Comparison of ENCODE assay signal across 16 cellular contexts in genomic region chr13:33271759-33272158, GRCh38. TPM values are rescaled to one million over a fixed set of nuclear protein-coding genes. Genes with fewer than 3 reads are reported as not detected.
A peak's percentile ranks its signal among the peaks of the same experiment; 100 is the strongest.
DNase-seq lines count a peak whose midpoint lies in the region; ATAC-seq and TF ChIP-seq lines count a peak whose summit lies in the region.
"Had no signal": no experiment of that assay in that cellular context is flagged by ENCODE, and none has a peak within 500 bp of the region (broad histone marks: within the 10 kb centered on the region; RNA-seq: fewer than 3 reads in every experiment).

No MANE protein-coding gene starts in this region.

- no peaks in the 10 kb centered on the region for H3K27me3 Mint-ChIP-seq in nephron (ENCODE audit: low read depth)
- no peaks in the 10 kb centered on the region for H3K27me3 Mint-ChIP-seq in type B pancreatic cell
- H3K27me3 Mint-ChIP-seq in natural killer cell treated with Interleukin-12 subunit alpha and Interleukin-12 subunit beta and Interleukin-15 and Interleukin-18, amount 100 ng/mL, for 72 hours, result peaks cover 4 to 5% of the 10 kb centered on the region in 2 donors

- 73% methylated on average over 4 of the region's 4 CpGs for WGBS in esophagus, 2 donors

- H3K27me3 ChIP-seq in Peyer's patch, result no peaks in the 10 kb centered on the region
- no peaks in the 10 kb centered on the region for H3K27me3 ChIP-seq in esophagus (ENCODE audit: control insufficient read depth in 1 of 2, insufficient read depth in 2 of 2, low read length in 2 of 2)
- no peaks in the 10 kb centered on the region for H3K27me3 ChIP-seq in tibial artery
- H3K27me3 ChIP-seq: left lung had no signal

- H3K4me1 ChIP-seq in Peyer's patch, result peaks cover 0 to 23% (median 6%) of the 10 kb centered on the region in 4 donors
- no peaks in the 10 kb centered on the region for H3K4me1 ChIP-seq in esophagus (ENCODE audit: control insufficient read depth in 2 of 2, insufficient read depth in 2 of 2, low read length in 1 of 2)
- H3K4me1 ChIP-seq in tibial artery, result peaks cover 5 to 72% (median 30%) of the 10 kb centered on the region in 4 donors

- H3K9me3 ChIP-seq in Peyer's patch (no peaks in the 10 kb centered on the region), esophagus (ENCODE audit: control insufficient read depth in 2 of 2, insufficient read depth in 1 of 2, low read depth in 1 of 2, low read length in 1 of 2) (no peaks in the 10 kb centered on the region), tibial artery (no peaks in the 10 kb centered on the region)
- H3K9me3 ChIP-seq: left lung had no signal

- H3K4me1 Mint-ChIP-seq in nephron (peaks cover 67% of the 10 kb centered on the region), type B pancreatic cell (ENCODE audit: unreplicated experiment) (peaks cover 11% of the 10 kb centered on the region)
- H3K4me1 Mint-ChIP-seq in natural killer cell treated with Interleukin-12 subunit alpha and Interleukin-12 subunit beta and Interleukin-15 and Interleukin-18, amount 100 ng/mL, for 72 hours (ENCODE audit: low read depth in 2 of 2), result no peaks in the 10 kb centered on the region
- H3K4me1 Mint-ChIP-seq: CD4-positive, CD25-positive, alpha-beta regulatory T cell; stimulated activated naive CD8-positive, alpha-beta T cell treated with anti-CD3 and anti-CD28 coated beads, Interleukin-15, amount 100 ng/mL, for 72 hours had no signal

- DNase-seq in Peyer's patch (no peak), tibial artery (no peak), medulla oblongata (ENCODE audit: extremely low spot score) (no peak), type B pancreatic cell (ENCODE audit: extremely low spot score, unreplicated experiment) (no peak)
- no peak for DNase-seq in natural killer cell treated with Interleukin-12 subunit alpha and Interleukin-12 subunit beta and Interleukin-15 and Interleukin-18, amount 100 ng/mL, for 72 hours (ENCODE audit: low spot score)
- DNase-seq: activated CD8-positive, alpha-beta memory T cell treated with anti-CD3 and anti-CD28 coated beads, Interleukin-2, amount 50 U/mL, for 48 hours; activated naive CD4-positive, alpha-beta T cell treated with Interleukin-2 at 50 U/mL for 16 hours; CD4-positive, CD25-positive, alpha-beta regulatory T cell; left lung; NCI-H187; NCI-H446 treated with DMSO at 0.1 percent for 48 hours; stimulated activated naive CD8-positive, alpha-beta T cell treated with anti-CD3 and anti-CD28 coated beads, Interleukin-15, amount 100 ng/mL, for 72 hours; T-helper 9 cell had no signal

- intact Hi-C loops in tibial artery (cut with DNase I; ENCODE audit: low total_unique reads), result no loop called here

- H3K27ac Mint-ChIP-seq in nephron (peak overlapping the region; percentile 74 to 95 (median 80)), type B pancreatic cell (no peak overlapping the region)
- H3K27ac Mint-ChIP-seq in natural killer cell treated with Interleukin-12 subunit alpha and Interleukin-12 subunit beta and Interleukin-15 and Interleukin-18, amount 100 ng/mL, for 72 hours, result no peak overlapping the region
- H3K27ac Mint-ChIP-seq: CD4-positive, CD25-positive, alpha-beta regulatory T cell; stimulated activated naive CD8-positive, alpha-beta T cell treated with anti-CD3 and anti-CD28 coated beads, Interleukin-15, amount 100 ng/mL, for 72 hours had no signal

- H3K36me3 ChIP-seq in Peyer's patch, result no peaks in the 10 kb centered on the region
- H3K36me3 ChIP-seq in esophagus (ENCODE audit: control insufficient read depth in 2 of 2, insufficient read depth in 2 of 2, low read length in 1 of 2), result no peaks in the 10 kb centered on the region
- H3K36me3 ChIP-seq in tibial artery, result no peaks in the 10 kb centered on the region
- H3K36me3 ChIP-seq: left lung had no signal

- TF ChIP-seq POLR2A in Peyer's patch (IDR thresholded peaks at IDR 0.05), result no peak

- H3K4me3 ChIP-seq in Peyer's patch (no peak overlapping the region), esophagus (ENCODE audit: low read depth in 1 of 2, low read length in 2 of 2) (no peak overlapping the region), tibial artery (no peak overlapping the region)
- H3K4me3 ChIP-seq: GM23248, left lung had no signal

- no peaks in the 10 kb centered on the region for H3K9me3 Mint-ChIP-seq in nephron
- peaks cover 4% of the 10 kb centered on the region for H3K9me3 Mint-ChIP-seq in type B pancreatic cell
- no peaks in the 10 kb centered on the region for H3K9me3 Mint-ChIP-seq in natural killer cell treated with Interleukin-12 subunit alpha and Interleukin-12 subunit beta and Interleukin-15 and Interleukin-18, amount 100 ng/mL, for 72 hours
- H3K9me3 Mint-ChIP-seq: CD4-positive, CD25-positive, alpha-beta regulatory T cell; stimulated activated naive CD8-positive, alpha-beta T cell treated with anti-CD3 and anti-CD28 coated beads, Interleukin-15, amount 100 ng/mL, for 72 hours had no signal

- no peak for TF ChIP-seq CTCF in Peyer's patch (IDR thresholded peaks at IDR 0.05)
- no peak for TF ChIP-seq CTCF in nephron (IDR thresholded peaks at IDR 0.05; ENCODE audit: unreplicated experiment in 3 of 3)
- no peak for TF ChIP-seq CTCF in tibial artery (IDR thresholded peaks at IDR 0.05)
- TF ChIP-seq CTCF in type B pancreatic cell (conservative IDR thresholded peaks at IDR 0.05), result no peak

- H3K36me3 Mint-ChIP-seq in nephron (ENCODE audit: low read depth) (no peaks in the 10 kb centered on the region), type B pancreatic cell (peaks cover 4% of the 10 kb centered on the region)
- no peaks in the 10 kb centered on the region for H3K36me3 Mint-ChIP-seq in natural killer cell treated with Interleukin-12 subunit alpha and Interleukin-12 subunit beta and Interleukin-15 and Interleukin-18, amount 100 ng/mL, for 72 hours
- H3K36me3 Mint-ChIP-seq: CD4-positive, CD25-positive, alpha-beta regulatory T cell had no signal

- H3K4me3 Mint-ChIP-seq in nephron (no peak overlapping the region), type B pancreatic cell (no peak overlapping the region)
- no peak overlapping the region for H3K4me3 Mint-ChIP-seq in natural killer cell treated with Interleukin-12 subunit alpha and Interleukin-12 subunit beta and Interleukin-15 and Interleukin-18, amount 100 ng/mL, for 72 hours
- H3K4me3 Mint-ChIP-seq: CD4-positive, CD25-positive, alpha-beta regulatory T cell; stimulated activated naive CD8-positive, alpha-beta T cell treated with anti-CD3 and anti-CD28 coated beads, Interleukin-15, amount 100 ng/mL, for 72 hours had no signal

- ATAC-seq in natural killer cell treated with Interleukin-12 subunit alpha and Interleukin-12 subunit beta and Interleukin-15 and Interleukin-18, amount 100 ng/mL, for 72 hours, result no peak
- ATAC-seq: stimulated activated naive CD8-positive, alpha-beta T cell treated with anti-CD3 and anti-CD28 coated beads, Interleukin-15, amount 100 ng/mL, for 72 hours had no signal

- H3K27ac ChIP-seq in Peyer's patch (peak overlapping the region in 3 of 4 donors; percentile 37 to 71 (median 70)), esophagus (ENCODE audit: low read depth in 2 of 2, low read length in 1 of 2) (peak overlapping the region; percentile 3 to 26), tibial artery (peak overlapping the region; percentile 48 to 59)
- H3K27ac ChIP-seq: GM23248 had no signal

RNA-seq across cellular contexts. Expression of gene STARD13, which starts 13.8 kb away (rescaled TPM):
- total RNA-seq in Peyer's patch (10 to 100 TPM in 3 of 4 donors, 1 to 10 TPM in 1; 9.5 to 33.9 (median 30.3) TPM), type B pancreatic cell (ENCODE audit: low replicate concordance) (12.1 and 24.7 TPM in 2 replicates)
- 1 to 10 TPM; 1.6 to 3.0 TPM for polyA plus RNA-seq in esophagus
- total RNA-seq in natural killer cell treated with Interleukin-12 subunit alpha and Interleukin-12 subunit beta and Interleukin-15 and Interleukin-18, amount 100 ng/mL, for 72 hours, result under 1 TPM in 1 of 2 donors, not detected in 1; 0.50 TPM
- total RNA-seq: CD4-positive, CD25-positive, alpha-beta regulatory T cell had no signal
- polyA plus RNA-seq: CD4-positive, CD25-positive, alpha-beta regulatory T cell had no signal

Comparison
In these comparisons a context has a peak if more than half of its experiments do, and no peak if none do; other contexts are left out.
1. H3K27ac ChIP-seq: peak in every context shown above with its lines; median percentile 70 in Peyer's patch; 54 in tibial artery; 14 in esophagus.
2. H3K27ac Mint-ChIP-seq: peak in nephron (3 of 3); none in type B pancreatic cell (single experiment) and natural killer cell treated with Interleukin-12 subunit alpha and Interleukin-12 subunit beta and Interleukin-15 and Interleukin-18, amount 100 ng/mL, for 72 hours (0 of 2).